28 cellular contexts compared by ENCODE assay signal in the genomic region with DNA sequence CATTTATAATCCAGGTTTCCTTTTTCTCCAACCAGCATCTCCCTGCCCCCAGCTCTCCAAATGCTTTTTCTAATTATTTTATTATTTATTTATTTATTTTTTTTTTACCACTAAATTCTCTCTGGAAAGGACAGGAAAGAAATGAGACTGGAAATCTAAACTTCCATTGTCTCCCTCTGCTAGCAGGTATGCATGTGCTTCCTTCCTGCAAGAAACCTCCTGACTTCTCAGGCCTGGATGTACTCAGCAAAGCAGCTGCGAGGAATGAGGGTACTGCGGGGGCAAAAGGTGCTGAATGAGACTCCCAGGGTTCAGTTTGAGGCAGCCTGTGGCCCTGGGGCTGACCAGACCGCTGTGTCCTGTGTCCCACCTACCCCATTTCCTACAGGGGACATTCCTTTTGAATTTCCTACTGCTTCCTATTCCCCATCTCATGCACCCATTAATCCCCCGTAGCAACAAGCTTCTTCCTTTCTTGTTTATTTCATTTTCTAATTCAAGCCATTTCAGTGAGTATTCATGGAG.
"Had no signal": no experiment of that assay in that cellular context is flagged by ENCODE, and none has a peak within 500 bp of the region (broad histone marks: within the 10 kb centered on the region; RNA-seq: fewer than 3 reads in every experiment).

No MANE protein-coding gene starts in this region.

- H3K9me3 Mint-ChIP-seq: activated CD4-positive, alpha-beta T cell treated with anti-CD3 and anti-CD28 coated beads, Interleukin-2, amount 10 ng/mL, durations not matched to agents 7 days and 5 days; activated T-helper 17 cell treated with anti-CD3 and anti-CD28 coated beads, Interleukin-2, amount 50 U/mL, for 72 hours had no signal

- H3K27ac Mint-ChIP-seq: activated CD4-positive, alpha-beta memory T cell treated with anti-CD3 and anti-CD28 coated beads, Interleukin-2, amount 10 ng/mL, durations not matched to agents 7 days and 5 days; activated CD4-positive, alpha-beta T cell treated with anti-CD3 and anti-CD28 coated beads for 36 hours; activated CD4-positive, alpha-beta T cell treated with anti-CD3 and anti-CD28 coated beads, Interleukin-2, amount 10 ng/mL, durations not matched to agents 7 days and 5 days; activated naive CD8-positive, alpha-beta T cell; activated T-helper 17 cell treated with anti-CD3 and anti-CD28 coated beads, Interleukin-2, amount 50 U/mL, for 72 hours; dendritic cell treated with granulocyte-macrophage colony-stimulating factor and Interleukin-4, amounts not matched to agents 40 ng/mL and 50 ng/mL, for 4 days; effector memory CD8-positive, alpha-beta T cell had no signal

- DNase-seq: activated CD4-positive, alpha-beta memory T cell treated with anti-CD3 and anti-CD28 coated beads, Interleukin-2, amount 10 ng/mL, durations not matched to agents 7 days and 5 days; activated CD4-positive, alpha-beta T cell treated with anti-CD3 and anti-CD28 coated beads for 36 hours; activated CD4-positive, alpha-beta T cell treated with anti-CD3 and anti-CD28 coated beads, Interleukin-2, amount 10 ng/mL, durations not matched to agents 7 days and 5 days; activated CD4-positive, alpha-beta T cell treated with anti-CD3 and anti-CD28 coated beads, Interleukin-2, amount 50 U/mL, for 4 hours; activated CD4-positive, CD25-positive, alpha-beta regulatory T cell; activated CD4-positive, CD25-positive, alpha-beta regulatory T cell treated with anti-CD3 and anti-CD28 coated beads, Interleukin-2, amount 50 U/mL, for 72 hours; activated CD8-positive, alpha-beta memory T cell treated with anti-CD3 and anti-CD28 coated beads, Interleukin-2, amount 50 U/mL, for 48 hours; activated effector memory CD4-positive, alpha-beta T cell treated with Interleukin-2 at 50 U/mL for 16 hours; activated gamma-delta T cell treated with Interleukin-2 at 50 U/mL for 16 hours; activated naive CD4-positive, alpha-beta T cell treated with anti-CD3 and anti-CD28 coated beads, Interleukin-2, amount 50 U/mL, for 16 hours; activated naive CD4-positive, alpha-beta T cell treated with Interleukin-2 at 50 U/mL for 16 hours; activated T-cell treated with anti-CD3 and anti-CD28 coated beads for 4 hours; activated T-cell treated with anti-CD3 and anti-CD28 coated beads, Interleukin-2, amount 50 U/mL, for 4 hours; amniotic stem cell; anterior cingulate cortex; brain microvascular endothelial cell; effector CD4-positive, alpha-beta T cell; effector memory CD8-positive, alpha-beta T cell; esophagus squamous epithelium; foreskin melanocyte; head of caudate nucleus; T-helper 2 cell had no signal

- H3K27me3 Mint-ChIP-seq: activated CD4-positive, alpha-beta memory T cell treated with anti-CD3 and anti-CD28 coated beads, Interleukin-2, amount 10 ng/mL, durations not matched to agents 7 days and 5 days; activated CD4-positive, alpha-beta T cell treated with anti-CD3 and anti-CD28 coated beads, Interleukin-2, amount 10 ng/mL, durations not matched to agents 7 days and 5 days; activated naive CD8-positive, alpha-beta T cell; activated T-helper 17 cell treated with anti-CD3 and anti-CD28 coated beads, Interleukin-2, amount 50 U/mL, for 72 hours; central memory CD8-positive, alpha-beta T cell; dendritic cell treated with granulocyte-macrophage colony-stimulating factor and Interleukin-4, amounts not matched to agents 40 ng/mL and 50 ng/mL, for 4 days; effector memory CD8-positive, alpha-beta T cell had no signal

- ATAC-seq: activated CD4-positive, alpha-beta T cell treated with anti-CD3 and anti-CD28 coated beads for 36 hours; activated T-cell treated with anti-CD3 and anti-CD28 coated beads, Interleukin-2, amount 50 U/mL, for 4 hours; activated T-helper 17 cell treated with anti-CD3 and anti-CD28 coated beads, Interleukin-2, amount 50 U/mL, for 72 hours; effector memory CD8-positive, alpha-beta T cell; gastroesophageal sphincter had no signal

- H3K4me3 ChIP-seq: coronary artery, esophagus squamous epithelium, gastroesophageal sphincter had no signal

- H3K4me1 ChIP-seq: esophagus squamous epithelium, gastroesophageal sphincter had no signal

- H3K4me1 Mint-ChIP-seq: activated CD4-positive, alpha-beta memory T cell treated with anti-CD3 and anti-CD28 coated beads, Interleukin-2, amount 10 ng/mL, durations not matched to agents 7 days and 5 days; activated CD4-positive, alpha-beta T cell treated with anti-CD3 and anti-CD28 coated beads for 36 hours; activated CD4-positive, alpha-beta T cell treated with anti-CD3 and anti-CD28 coated beads, Interleukin-2, amount 10 ng/mL, durations not matched to agents 7 days and 5 days; activated T-helper 17 cell treated with anti-CD3 and anti-CD28 coated beads, Interleukin-2, amount 50 U/mL, for 72 hours; central memory CD8-positive, alpha-beta T cell had no signal

- H3K4me3 Mint-ChIP-seq: activated CD4-positive, alpha-beta memory T cell treated with anti-CD3 and anti-CD28 coated beads, Interleukin-2, amount 10 ng/mL, durations not matched to agents 7 days and 5 days; activated CD4-positive, alpha-beta T cell treated with anti-CD3 and anti-CD28 coated beads for 36 hours; activated CD4-positive, alpha-beta T cell treated with anti-CD3 and anti-CD28 coated beads, Interleukin-2, amount 10 ng/mL, durations not matched to agents 7 days and 5 days; activated naive CD8-positive, alpha-beta T cell; activated T-cell treated with anti-CD3 and anti-CD28 coated beads, Interleukin-2, amount 50 U/mL, for 4 hours; activated T-helper 17 cell treated with anti-CD3 and anti-CD28 coated beads, Interleukin-2, amount 50 U/mL, for 72 hours; central memory CD8-positive, alpha-beta T cell; dendritic cell treated with granulocyte-macrophage colony-stimulating factor and Interleukin-4, amounts not matched to agents 40 ng/mL and 50 ng/mL, for 4 days; effector memory CD8-positive, alpha-beta T cell had no signal

- H3K27me3 ChIP-seq: brain microvascular endothelial cell, esophagus squamous epithelium, gastroesophageal sphincter had no signal

- H3K9me3 ChIP-seq: esophagus squamous epithelium had no signal

- H3K36me3 Mint-ChIP-seq: activated naive CD8-positive, alpha-beta T cell had no signal

- H3K36me3 ChIP-seq: brain microvascular endothelial cell, esophagus squamous epithelium, gastroesophageal sphincter had no signal

- H3K27ac ChIP-seq: brain microvascular endothelial cell, coronary artery, esophagus squamous epithelium, gastroesophageal sphincter had no signal
